12 cellular contexts compared by ENCODE assay signal in genomic region chr1:172397221-172397620, GRCh38. TPM values are rescaled to one million over a fixed set of nuclear protein-coding genes. Genes with fewer than 3 reads are reported as not detected.
DNase-seq lines count a peak whose midpoint lies in the region; ATAC-seq and TF ChIP-seq lines count a peak whose summit lies in the region.
"Had no signal": no experiment of that assay in that cellular context is flagged by ENCODE, and none has a peak within 500 bp of the region (broad histone marks: within the 10 kb centered on the region; RNA-seq: fewer than 3 reads in every experiment).

No MANE protein-coding gene starts in this region.

- no peak overlapping the region for H3K4me3 Mint-ChIP-seq in natural killer cell treated with Interleukin-12 subunit alpha and Interleukin-12 subunit beta and Interleukin-15 and Interleukin-18, amount 100 ng/mL, for 72 hours
- no peak overlapping the region for H3K4me3 Mint-ChIP-seq in natural killer cell
- H3K4me3 Mint-ChIP-seq: CD14-positive monocyte, HFFc6 had no signal

- H3K27me3 ChIP-seq in osteoblast (ENCODE audit: insufficient read depth, low read length): no peaks in the 10 kb centered on the region

- H3K27me3 Mint-ChIP-seq in natural killer cell treated with Interleukin-12 subunit alpha and Interleukin-12 subunit beta and Interleukin-15 and Interleukin-18, amount 100 ng/mL, for 72 hours: peaks cover 0 to 2% of the 10 kb centered on the region in 2 donors
- H3K27me3 Mint-ChIP-seq in natural killer cell (ENCODE audit: low read depth in 2 of 2): no peaks in the 10 kb centered on the region

- no peaks in the 10 kb centered on the region for H3K9me3 ChIP-seq in osteoblast (ENCODE audit: low read depth, low read length)

- no peaks in the 10 kb centered on the region for H3K36me3 ChIP-seq in osteoblast (ENCODE audit: insufficient read depth, low read length)

- H3K4me3 ChIP-seq in fibroblast of villous mesenchyme (ENCODE audit: low read depth, low read length): no peak overlapping the region
- H3K4me3 ChIP-seq in osteoblast (ENCODE audit: insufficient read depth, low read length): no peak overlapping the region

- H3K9me3 Mint-ChIP-seq in natural killer cell treated with Interleukin-12 subunit alpha and Interleukin-12 subunit beta and Interleukin-15 and Interleukin-18, amount 100 ng/mL, for 72 hours: no peaks in the 10 kb centered on the region
- no peaks in the 10 kb centered on the region for H3K9me3 Mint-ChIP-seq in natural killer cell
- H3K9me3 Mint-ChIP-seq: CD14-positive monocyte, HFFc6 had no signal

- H3K27ac Mint-ChIP-seq in natural killer cell treated with Interleukin-12 subunit alpha and Interleukin-12 subunit beta and Interleukin-15 and Interleukin-18, amount 100 ng/mL, for 72 hours: peak overlapping the region in 1 of 2 donors; percentile 53
- H3K27ac Mint-ChIP-seq in natural killer cell: no peak overlapping the region
- H3K27ac Mint-ChIP-seq: CD14-positive monocyte, HFFc6 had no signal

- no peak for TF ChIP-seq CTCF in natural killer cell (IDR thresholded peaks at IDR 0.05)
- no peak for TF ChIP-seq CTCF in fibroblast of villous mesenchyme (IDR thresholded peaks at IDR 0.05; ENCODE audit: insufficient read depth, low read depth, low read length)
- no peak for TF ChIP-seq CTCF in osteoblast (IDR thresholded peaks at IDR 0.05; ENCODE audit: extremely low read depth, low read depth, low read length)

- no peak overlapping the region for H3K4me2 ChIP-seq in osteoblast (ENCODE audit: insufficient read depth, low read length)

- H3K79me2 ChIP-seq in osteoblast (ENCODE audit: insufficient read depth, low read length): no peaks in the 10 kb centered on the region

- no peaks in the 10 kb centered on the region for H4K20me1 ChIP-seq in osteoblast (ENCODE audit: insufficient read depth, low read length)

- H3K4me1 Mint-ChIP-seq in natural killer cell treated with Interleukin-12 subunit alpha and Interleukin-12 subunit beta and Interleukin-15 and Interleukin-18, amount 100 ng/mL, for 72 hours (ENCODE audit: low read depth in 2 of 2): peaks cover 47 to 54% of the 10 kb centered on the region in 2 donors
- peaks cover 44 to 52% of the 10 kb centered on the region in 2 donors for H3K4me1 Mint-ChIP-seq in natural killer cell

- peaks cover 31% of the 10 kb centered on the region for H3K4me1 ChIP-seq in osteoblast (ENCODE audit: insufficient read depth, low read length)

- ATAC-seq in natural killer cell treated with Interleukin-12 subunit alpha and Interleukin-12 subunit beta and Interleukin-15 and Interleukin-18, amount 100 ng/mL, for 72 hours: peak; percentile 76
- ATAC-seq in natural killer cell: no peak

- intact Hi-C loops in natural killer cell (cut with micrococcal nuclease): no loop called here

- H2AFZ ChIP-seq in osteoblast (ENCODE audit: low read length): no peak overlapping the region

- no peaks in the 10 kb centered on the region for H3K36me3 Mint-ChIP-seq in natural killer cell treated with Interleukin-12 subunit alpha and Interleukin-12 subunit beta and Interleukin-15 and Interleukin-18, amount 100 ng/mL, for 72 hours
- H3K36me3 Mint-ChIP-seq in natural killer cell: no peaks in the 10 kb centered on the region

- DNase-seq in natural killer cell treated with Interleukin-12 subunit alpha and Interleukin-12 subunit beta and Interleukin-15 and Interleukin-18, amount 100 ng/mL, for 72 hours (ENCODE audit: low spot score): no peak
- DNase-seq in natural killer cell (no peak), RKO (ENCODE audit: low spot score) (peak; percentile 12), fibroblast of villous mesenchyme (ENCODE audit: low read depth) (peak; percentile 37), hepatic stellate cell (ENCODE audit: low spot score) (no peak), anterior cingulate cortex (lab: John Stamatoyannopoulos, UW) (no peak), osteoblast (ENCODE audit: insufficient read length, low spot score, missing footprints) (no peak), NCI-H345 (lab: John Stamatoyannopoulos, UW) (no peak)
- DNase-seq: activated effector memory CD4-positive, alpha-beta T cell treated with Interleukin-2 at 50 U/mL for 16 hours; HFFc6 had no signal

- no peak overlapping the region for H3K27ac ChIP-seq in osteoblast (ENCODE audit: low read depth, low read length)

RNA-seq across cellular contexts. Expression of gene C1orf105, which starts 23.3 kb away (rescaled TPM):
- not detected for total RNA-seq in natural killer cell treated with Interleukin-12 subunit alpha and Interleukin-12 subunit beta and Interleukin-15 and Interleukin-18, amount 100 ng/mL, for 72 hours
- total RNA-seq in natural killer cell (not detected), fibroblast of villous mesenchyme (not detected in 2 replicates), osteoblast (not detected in 2 replicates)
- total RNA-seq: epithelial cell of proximal tubule, HFFc6 had no signal

RNA-seq across cellular contexts. Expression of gene PIGC, which starts 46.6 kb away (rescaled TPM):
- total RNA-seq in natural killer cell treated with Interleukin-12 subunit alpha and Interleukin-12 subunit beta and Interleukin-15 and Interleukin-18, amount 100 ng/mL, for 72 hours: 10 to 100 TPM; 22.4 to 27.0 TPM
- 10 to 100 TPM; 27.9 to 35.7 (median 30.4) TPM for total RNA-seq in natural killer cell
- 16.4 and 18.4 TPM in 2 replicates for total RNA-seq in fibroblast of villous mesenchyme
- 19.7 and 22.4 TPM in 2 replicates for total RNA-seq in osteoblast

Comparison
In these comparisons a context has a peak if more than half of its experiments do, and no peak if none do; other contexts are left out.
1. ATAC-seq: peak in natural killer cell treated with Interleukin-12 subunit alpha and Interleukin-12 subunit beta and Interleukin-15 and Interleukin-18, amount 100 ng/mL, for 72 hours (2 of 2); none in natural killer cell (0 of 3).
2. DNase-seq: peak in RKO (single experiment) and fibroblast of villous mesenchyme (single experiment); none in natural killer cell treated with Interleukin-12 subunit alpha and Interleukin-12 subunit beta and Interleukin-15 and Interleukin-18, amount 100 ng/mL, for 72 hours (single experiment), natural killer cell (single experiment), hepatic stellate cell (single experiment), anterior cingulate cortex (0 of 58), osteoblast (single experiment) and NCI-H345 (single experiment).